9 cellular contexts compared by ENCODE assay signal in genomic region chr11:73478737-73479347, GRCh38.
A peak's percentile ranks its signal among the peaks of the same experiment; 100 is the strongest.
DNase-seq lines count a peak whose midpoint lies in the region; ATAC-seq and TF ChIP-seq lines count a peak whose summit lies in the region.
"Had no signal": no experiment of that assay in that cellular context is flagged by ENCODE, and none has a peak within 500 bp of the region (broad histone marks: within the 10 kb centered on the region; RNA-seq: fewer than 3 reads in every experiment).

No MANE protein-coding gene starts in this region.

- H3K27ac ChIP-seq in transverse colon, result no peak overlapping the region
- H3K27ac ChIP-seq: epithelial cell of prostate had no signal

- H3K27me3 ChIP-seq in H7 (ENCODE audit: control insufficient read depth, insufficient read depth, low read length) (no peaks in the 10 kb centered on the region), transverse colon (no peaks in the 10 kb centered on the region)

- H3K36me3 ChIP-seq in H7 (replicated peaks; ENCODE audit: control insufficient read depth, insufficient read depth, low read length) (no peaks in the 10 kb centered on the region), transverse colon (no peaks in the 10 kb centered on the region)

- peaks cover 11 to 13% of the 10 kb centered on the region in 2 donors for H3K9me3 ChIP-seq in transverse colon

- WGBS in transverse colon (ENCODE audit: low coverage in 1 of 2), 2 donors, result 33 to 52% methylated on average over 1 of the region's 1 CpG

- H3K4me3 ChIP-seq in AG10803 (ENCODE audit: low read length) (no peak overlapping the region), H7 (ENCODE audit: insufficient read depth, low read depth, low read length) (no peak overlapping the region), transverse colon (no peak overlapping the region)

- TF ChIP-seq POLR2A in transverse colon (IDR thresholded peaks at IDR 0.05), result no peak

- intact Hi-C loops in transverse colon (cut with DNase I; ENCODE audit: low total_unique reads), result loop anchor here (10.0 kb wide), 1 partner anchor 186 kb away; no protein-coding TSS in a partner anchor

- peak; percentile 91 for TF ChIP-seq CTCF in AG10803 (conservative IDR thresholded peaks at IDR 0.05; ENCODE audit: low read length)
- TF ChIP-seq CTCF in transverse colon (IDR thresholded peaks at IDR 0.05), result peak; percentile 51 to 62 (median 61)

- no peaks in the 10 kb centered on the region for H3K4me1 ChIP-seq in transverse colon

- ATAC-seq in HG02623 (IDR thresholded peaks at IDR 0.05; ENCODE audit: unreplicated experiment), result no peak
- ATAC-seq in GM18868 (IDR thresholded peaks at IDR 0.05; ENCODE audit: unreplicated experiment), result no peak
- no peak for ATAC-seq in HG03280 (IDR thresholded peaks at IDR 0.05; ENCODE audit: unreplicated experiment)

- no peak for TF ChIP-seq EP300 in transverse colon (IDR thresholded peaks at IDR 0.05; ENCODE audit: low read depth)

- in situ Hi-C loops in transverse colon (cut with MboI; ENCODE audit: low pct_ligation_motif_present in 1 of 4, low pct_unique_long_range_greater_than_20kb in 1 of 4, low sequenced_read_pairs in 3 of 4), result no loop called here

- DNase-seq in AG10803 (ENCODE audit: low read depth), result peak; percentile 37
- peak; percentile 41 for DNase-seq in H7
- peak; percentile 73 for DNase-seq in RKO (ENCODE audit: low spot score)
- DNase-seq in germinal center (ENCODE audit: low spot score), result peak; percentile 13
- DNase-seq in transverse colon, result no peak
